2 cellular contexts compared by ENCODE assay signal in genomic region chr22:30094804-30095203, GRCh38.
TF ChIP-seq lines count a peak whose summit lies in the region.

No MANE protein-coding gene starts in this region.

TF ChIP-seq in GM23338, 12 proteins besides CTCF, POLR2A, EP300 and RAD21 (continued from another document):
- no peak for TF ChIP-seq ETS1 (IDR thresholded peaks at IDR 0.05)
- no peak for TF ChIP-seq ZNF331 (CRISPR knock-in tag; IDR thresholded peaks at IDR 0.05; ENCODE audit: low read depth)
- TF ChIP-seq ZNF462 (CRISPR knock-in tag; IDR thresholded peaks at IDR 0.05): no peak
- no peak for TF ChIP-seq EZH2 (IDR thresholded peaks at IDR 0.05; ENCODE audit: low read depth, unreplicated experiment)
- no peak for TF ChIP-seq STAT1 (IDR thresholded peaks at IDR 0.05; ENCODE audit: unreplicated experiment)
- TF ChIP-seq POLR2AphosphoS5 (IDR thresholded peaks at IDR 0.05; ENCODE audit: low read depth): no peak
- no peak for TF ChIP-seq NANOG (IDR thresholded peaks at IDR 0.05; ENCODE audit: borderline replicate concordance)
- no peak for TF ChIP-seq JUNB (IDR thresholded peaks at IDR 0.05; ENCODE audit: unreplicated experiment)

TF ChIP-seq in HEK293, 187 proteins besides CTCF, POLR2A, EP300 and RAD21 (continued from another document):
- TF ChIP-seq PRDM10 (tag by site-specific recombination; IDR thresholded peaks at IDR 0.05): no peak
- TF ChIP-seq IKZF3 (tag by site-specific recombination; IDR thresholded peaks at IDR 0.05): no peak
- TF ChIP-seq EGR2 (tag by site-specific recombination; IDR thresholded peaks at IDR 0.05; ENCODE audit: low read depth): no peak
- no peak for TF ChIP-seq HOXD13 (CRISPR knock-in tag; IDR thresholded peaks at IDR 0.05; ENCODE audit: borderline replicate concordance)
- TF ChIP-seq ZBTB44 (tag by site-specific recombination; IDR thresholded peaks at IDR 0.05): no peak
- TF ChIP-seq SCRT2 (tag by site-specific recombination; IDR thresholded peaks at IDR 0.05): no peak
- no peak for TF ChIP-seq ZFHX2 (tag by site-specific recombination; conservative IDR thresholded peaks at IDR 0.05)
- TF ChIP-seq MZF1 (tag by site-specific recombination; IDR thresholded peaks at IDR 0.05; ENCODE audit: borderline replicate concordance): 0 out of 2 replicates have a peak, but pooled peaks have one; percentile 35
TF ChIP-seq in HEK293: peak in this region for 3.
